9 cellular contexts compared by ENCODE assay signal in genomic region chr16:65122974-65123845, GRCh38. TPM values are rescaled to one million over a fixed set of nuclear protein-coding genes. Genes with fewer than 3 reads are reported as not detected.
DNase-seq lines count a peak whose midpoint lies in the region; ATAC-seq, FAIRE-seq and TF ChIP-seq lines count a peak whose summit lies in the region.
"Had no signal": no experiment of that assay in that cellular context is flagged by ENCODE, and none has a peak within 500 bp of the region (broad histone marks: within the 10 kb centered on the region; RNA-seq: fewer than 3 reads in every experiment).

No MANE protein-coding gene starts in this region.

- no peak for DNase-seq in H54 (ENCODE audit: insufficient read length, low spot score)
- no peak for DNase-seq in bronchial epithelial cell (ENCODE audit: low read depth)
- peak; percentile 66 for DNase-seq in islet precursor cell
- peak; percentile 64 for DNase-seq in smooth muscle cell (lab: John Stamatoyannopoulos, UW; ENCODE audit: unreplicated experiment)
- no peak for DNase-seq in LoVo (ENCODE audit: low spot score)
- DNase-seq in cortex of kidney (lab: John Stamatoyannopoulos, UW) = no peak
- no peak for DNase-seq in stimulated activated CD4-positive, alpha-beta T cell treated with anti-CD3 and anti-CD28 coated beads, Interleukin-2, amount 100 ng/mL, for 24 hours
- DNase-seq: activated T-cell treated with anti-CD3 and anti-CD28 coated beads, Interleukin-2, amount 50 U/mL, for 4 hours had no signal

- no peak for TF ChIP-seq CTCF in bronchial epithelial cell (IDR thresholded peaks at IDR 0.05; ENCODE audit: insufficient read depth, low read length, severe bottlenecking)
- no peak for TF ChIP-seq CTCF in smooth muscle cell (IDR thresholded peaks at IDR 0.05; ENCODE audit: borderline replicate concordance, insufficient read depth, poor library complexity, severe bottlenecking)

- peak overlapping the region; percentile 67 for H3K4me3 ChIP-seq in bronchial epithelial cell (ENCODE audit: low read depth, low read length)
- peak overlapping the region; percentile 95 for H3K4me3 ChIP-seq in smooth muscle cell

- no peaks in the 10 kb centered on the region for H3K36me3 ChIP-seq in bronchial epithelial cell (ENCODE audit: control insufficient read depth, insufficient read depth, low read length)
- H3K36me3 ChIP-seq in smooth muscle cell (ENCODE audit: low read depth) = no peaks in the 10 kb centered on the region

- WGBS in smooth muscle cell (ENCODE audit: low lambda C conversion rate) = under 1% methylated on average over 66 of the region's 68 CpGs

- peaks cover 42% of the 10 kb centered on the region for H3F3A ChIP-seq in smooth muscle cell (ENCODE audit: low read depth)

- H3K9me3 ChIP-seq in smooth muscle cell (replicated peaks; ENCODE audit: low read depth) = no peaks in the 10 kb centered on the region

- H3K4me2 ChIP-seq in smooth muscle cell = peak overlapping the region; percentile 92

- peaks cover 36% of the 10 kb centered on the region for H4K20me1 ChIP-seq in smooth muscle cell (ENCODE audit: low read depth)

- peak overlapping the region; percentile 94 for H3K27ac ChIP-seq in smooth muscle cell (ENCODE audit: low read depth)

- H3K79me2 ChIP-seq in smooth muscle cell (ENCODE audit: low read depth) = peaks cover 85% of the 10 kb centered on the region

- peak overlapping the region; percentile 84 for H3K9ac ChIP-seq in smooth muscle cell (ENCODE audit: low read depth)

- FAIRE-seq in H54 (lab: Jason Lieb, UNC) = no peak
- no peak for FAIRE-seq in bronchial epithelial cell (lab: Jason Lieb, UNC)

- TF ChIP-seq POLR2A in H54 (IDR thresholded peaks at IDR 0.05; ENCODE audit: low read depth, low read length) = peak; percentile 37; the same call in 1 of the 2 replicates

- peaks cover 17% of the 10 kb centered on the region for H3K4me1 ChIP-seq in smooth muscle cell (ENCODE audit: low read depth)

- H3K27me3 ChIP-seq in bronchial epithelial cell (ENCODE audit: control insufficient read depth, insufficient read depth, low read length) = no peaks in the 10 kb centered on the region
- no peaks in the 10 kb centered on the region for H3K27me3 ChIP-seq in smooth muscle cell (ENCODE audit: low read depth)

- H2AFZ ChIP-seq in smooth muscle cell (ENCODE audit: low read depth) = peak overlapping the region; percentile 12

- no peak for ATAC-seq in HG03442 (IDR thresholded peaks at IDR 0.05; ENCODE audit: unreplicated experiment)
- ATAC-seq: activated T-cell treated with anti-CD3 and anti-CD28 coated beads, Interleukin-2, amount 50 U/mL, for 4 hours had no signal

RNA-seq across cellular contexts. Expression of gene CDH11, which starts 1.3 kb away (rescaled TPM):
- total RNA-seq in bronchial epithelial cell (23.8 and 82.1 TPM in 2 replicates), smooth muscle cell (1,172 and 1,251 TPM in 2 replicates)
- 637 and 1,034 TPM in 2 replicates for polyA plus RNA-seq in smooth muscle cell

Comparison
In these comparisons a context has a peak if more than half of its experiments do, and no peak if none do; other contexts are left out.
1. DNase-seq: peak in islet precursor cell (single experiment) and smooth muscle cell (single experiment); none in H54 (single experiment), bronchial epithelial cell (single experiment), LoVo (single experiment), cortex of kidney (single experiment) and stimulated activated CD4-positive, alpha-beta T cell treated with anti-CD3 and anti-CD28 coated beads, Interleukin-2, amount 100 ng/mL, for 24 hours (0 of 2).
2. RNA of gene CDH11, which starts 1.3 kb away (total RNA-seq): 1,172 to 1,251 TPM in smooth muscle cell; 23.8 to 82.1 TPM in bronchial epithelial cell; every median in the first group is over 10 times any median in the second.